8 cellular contexts compared by ENCODE assay signal in genomic region chr5:56155992-56156584, GRCh38.
DNase-seq lines count a peak whose midpoint lies in the region; ATAC-seq and TF ChIP-seq lines count a peak whose summit lies in the region.

No MANE protein-coding gene starts in this region.

- H3K27me3 ChIP-seq in smooth muscle cell (ENCODE audit: low read depth) (no peaks in the 10 kb centered on the region), thyroid gland (no peaks in the 10 kb centered on the region), Karpas-422 (ENCODE audit: low read length) (no peaks in the 10 kb centered on the region)

- peaks cover 42% of the 10 kb centered on the region for H3F3A ChIP-seq in smooth muscle cell (ENCODE audit: low read depth)

- intact Hi-C loops in thyroid gland (cut with DNase I), result no loop called here

- peak overlapping the region; percentile 77 for H3K4me3 Mint-ChIP-seq in T-helper 2 cell treated with Interferon-gamma antibody and Interleukin-4, amounts not matched to agents 5 μg/mL and 100 μg/mL, for 36 hours
- H3K4me3 Mint-ChIP-seq in central memory CD8-positive, alpha-beta T cell, result no peak overlapping the region

- ATAC-seq in HG03442 (IDR thresholded peaks at IDR 0.05; ENCODE audit: unreplicated experiment) (peak; percentile 18), GM21576 (IDR thresholded peaks at IDR 0.05; ENCODE audit: unreplicated experiment) (no peak)
- peak; percentile 35 for ATAC-seq in central memory CD8-positive, alpha-beta T cell (replicated peaks; ENCODE audit: extremely low read depth, poor library complexity, severe bottlenecking)

- H3K36me3 ChIP-seq in smooth muscle cell (ENCODE audit: low read depth) (no peaks in the 10 kb centered on the region), thyroid gland (no peaks in the 10 kb centered on the region), Karpas-422 (ENCODE audit: insufficient read depth, low read length) (no peaks in the 10 kb centered on the region)

- H3K4me1 ChIP-seq in smooth muscle cell (ENCODE audit: low read depth) (peaks cover 26% of the 10 kb centered on the region), thyroid gland (peaks cover 4 to 28% of the 10 kb centered on the region in 2 donors), Karpas-422 (ENCODE audit: low read length) (no peaks in the 10 kb centered on the region)

- H3K79me2 ChIP-seq in smooth muscle cell (ENCODE audit: low read depth) (no peaks in the 10 kb centered on the region), Karpas-422 (ENCODE audit: low read length) (no peaks in the 10 kb centered on the region)

- TF ChIP-seq CTCF in smooth muscle cell (IDR thresholded peaks at IDR 0.05; ENCODE audit: borderline replicate concordance, insufficient read depth, poor library complexity, severe bottlenecking) (no peak), thyroid gland (IDR thresholded peaks at IDR 0.05) (no peak)

- H3K27ac Mint-ChIP-seq in T-helper 2 cell treated with Interferon-gamma antibody and Interleukin-4, amounts not matched to agents 5 μg/mL and 100 μg/mL, for 36 hours, result peak overlapping the region; percentile 93
- peak overlapping the region; percentile 60 for H3K27ac Mint-ChIP-seq in central memory CD8-positive, alpha-beta T cell (ENCODE audit: low read depth)

- H3K9me2 ChIP-seq in Karpas-422 (replicated peaks; ENCODE audit: insufficient read depth, low read length), result no peaks in the 10 kb centered on the region

- no peak overlapping the region for H3K4me3 ChIP-seq in smooth muscle cell
- no peak overlapping the region for H3K4me3 ChIP-seq in thyroid gland (replicated peaks in 1 of 3)
- H3K4me3 ChIP-seq in Karpas-422 (ENCODE audit: low read length), result no peak overlapping the region

- H3K27ac ChIP-seq in smooth muscle cell (ENCODE audit: low read depth), result peak overlapping the region; percentile 80
- H3K27ac ChIP-seq in thyroid gland, result no peak overlapping the region
- H3K27ac ChIP-seq in Karpas-422 (ENCODE audit: low read length), result no peak overlapping the region

- 45% methylated on average over 4 of the region's 4 CpGs for WGBS in smooth muscle cell (ENCODE audit: low lambda C conversion rate)
- 86 to 92% methylated on average over 4 of the region's 4 CpGs for WGBS in thyroid gland, 2 donors

- no peak overlapping the region for H2AFZ ChIP-seq in smooth muscle cell (ENCODE audit: low read depth)
- no peak overlapping the region for H2AFZ ChIP-seq in Karpas-422 (ENCODE audit: low read length)

- H3K9me3 ChIP-seq in smooth muscle cell (replicated peaks; ENCODE audit: low read depth) (no peaks in the 10 kb centered on the region), thyroid gland (no peaks in the 10 kb centered on the region), Karpas-422 (ENCODE audit: low read length) (no peaks in the 10 kb centered on the region)

- H3K9ac ChIP-seq in smooth muscle cell (ENCODE audit: low read depth) (no peak overlapping the region), Karpas-422 (ENCODE audit: low read length) (no peak overlapping the region)

- peaks cover 72% of the 10 kb centered on the region for H3K4me1 Mint-ChIP-seq in T-helper 2 cell treated with Interferon-gamma antibody and Interleukin-4, amounts not matched to agents 5 μg/mL and 100 μg/mL, for 36 hours (ENCODE audit: low read depth)
- H3K4me1 Mint-ChIP-seq in central memory CD8-positive, alpha-beta T cell, result peaks cover 44% of the 10 kb centered on the region

- H3K36me3 Mint-ChIP-seq in T-helper 2 cell treated with Interferon-gamma antibody and Interleukin-4, amounts not matched to agents 5 μg/mL and 100 μg/mL, for 36 hours (ENCODE audit: low read depth), result peaks cover 37% of the 10 kb centered on the region
- H3K36me3 Mint-ChIP-seq in central memory CD8-positive, alpha-beta T cell (ENCODE audit: insufficient read depth), result peaks cover 2% of the 10 kb centered on the region

- TF ChIP-seq POLR2A in thyroid gland (IDR thresholded peaks at IDR 0.05), result no peak

- H4K20me1 ChIP-seq in smooth muscle cell (ENCODE audit: low read depth), result no peaks in the 10 kb centered on the region
- H4K20me1 ChIP-seq in Karpas-422 (ENCODE audit: insufficient read depth, low read depth, low read length), result no peaks in the 10 kb centered on the region

- no peaks in the 10 kb centered on the region for H3K27me3 Mint-ChIP-seq in T-helper 2 cell treated with Interferon-gamma antibody and Interleukin-4, amounts not matched to agents 5 μg/mL and 100 μg/mL, for 36 hours (ENCODE audit: low read depth)
- H3K27me3 Mint-ChIP-seq in central memory CD8-positive, alpha-beta T cell, result no peaks in the 10 kb centered on the region

- no peak for DNase-seq in T-helper 2 cell treated with Interferon-gamma antibody and Interleukin-4, amounts not matched to agents 5 μg/mL and 100 μg/mL, for 36 hours (ENCODE audit: low spot score)
- no peak for DNase-seq in T-helper 2 cell
- no peak for DNase-seq in central memory CD8-positive, alpha-beta T cell (ENCODE audit: low spot score in 2 of 2)
- no peak for DNase-seq in smooth muscle cell (lab: John Stamatoyannopoulos, UW; ENCODE audit: unreplicated experiment)
- no peak for DNase-seq in thyroid gland
- no peak for DNase-seq in Karpas-422

- H3K4me2 ChIP-seq in smooth muscle cell, result peak overlapping the region; percentile 61
- no peak overlapping the region for H3K4me2 ChIP-seq in Karpas-422 (ENCODE audit: low read depth, low read length, poor library complexity, severe bottlenecking)

- H3K9me3 Mint-ChIP-seq in T-helper 2 cell treated with Interferon-gamma antibody and Interleukin-4, amounts not matched to agents 5 μg/mL and 100 μg/mL, for 36 hours, result no peaks in the 10 kb centered on the region
- H3K9me3 Mint-ChIP-seq in central memory CD8-positive, alpha-beta T cell, result no peaks in the 10 kb centered on the region
